ENCODE assay signal across 16 cellular contexts in genomic region chr9:95570646-95571045, GRCh38. TPM values are rescaled to one million over a fixed set of nuclear protein-coding genes. Genes with fewer than 3 reads are reported as not detected.
DNase-seq lines count a peak whose midpoint lies in the region; ATAC-seq lines count a peak whose summit lies in the region.
"Had no signal": no experiment of that assay in that cellular context is flagged by ENCODE, and none has a peak within 500 bp of the region (broad histone marks: within the 10 kb centered on the region; RNA-seq: fewer than 3 reads in every experiment).

No MANE protein-coding gene starts in this region.

- H4K12ac ChIP-seq in trophoblast cell (ENCODE audit: low read depth, low read length), result peak overlapping the region; percentile 54

- peaks cover 4% of the 10 kb centered on the region for H3K9me3 ChIP-seq in trophoblast cell (ENCODE audit: insufficient read depth, low read depth, low read length)
- H3K9me3 ChIP-seq: esophagus muscularis mucosa had no signal

- peak overlapping the region; percentile 72 for H2BK12ac ChIP-seq in trophoblast cell (ENCODE audit: low read length)

- H3K4me3 ChIP-seq in trophoblast cell (ENCODE audit: low read depth, low read length), result no peak overlapping the region

- H2BK120ac ChIP-seq in trophoblast cell (ENCODE audit: insufficient read depth, low read length, poor library complexity), result peak overlapping the region; percentile 81

- WGBS in trophoblast cell (ENCODE audit: extremely low coverage, insufficient coverage, insufficient read length), result no CpG with 5 or more reads among the region's 11 CpGs

- peak overlapping the region; percentile 75 for H4K8ac ChIP-seq in trophoblast cell (ENCODE audit: low read depth, low read length)

- H3K14ac ChIP-seq in trophoblast cell (ENCODE audit: low read length), result peak overlapping the region; percentile 75

- H3K27me3 ChIP-seq in trophoblast cell (ENCODE audit: insufficient read depth, low read length), result no peaks in the 10 kb centered on the region

- peak overlapping the region; percentile 90 for H2BK5ac ChIP-seq in trophoblast cell (ENCODE audit: low read depth, low read length, poor library complexity)

- H3K4me1 ChIP-seq in trophoblast cell (ENCODE audit: control insufficient read depth in 1 of 2, insufficient read depth in 2 of 2, low read length in 2 of 2), result peaks cover 16 to 21% of the 10 kb centered on the region in 2 experiments

- DNase-seq in GM03348 (ENCODE audit: low spot score), result peak; percentile 29
- DNase-seq in RPMI7951 (ENCODE audit: low read depth), result peak; percentile 56
- peak; percentile 76 for DNase-seq in dermis blood vessel endothelial cell
- peak in 1 of 2 donors; percentile 43 for DNase-seq in trophoblast cell
- no peak for DNase-seq in immature natural killer cell
- DNase-seq in effector memory CD8-positive, alpha-beta T cell, result no peak
- DNase-seq: activated CD4-positive, alpha-beta T cell treated with anti-CD3 and anti-CD28 coated beads, Interleukin-2, amount 50 U/mL, for 48 hours; activated gamma-delta T cell treated with Interleukin-2 at 50 U/mL for 16 hours; NCI-H1092; posterior cingulate gyrus; stimulated activated CD4-positive, alpha-beta T cell treated with anti-CD3 and anti-CD28 coated beads, Interleukin-1b, Interleukin-23, amount 100 ng/mL, for 48 hours had no signal

- H3K23ac ChIP-seq in trophoblast cell (ENCODE audit: low read length), result no peak overlapping the region

- peaks cover 17 to 19% of the 10 kb centered on the region in 2 donors for H3K4me1 Mint-ChIP-seq in immature natural killer cell
- H3K4me1 Mint-ChIP-seq in effector memory CD8-positive, alpha-beta T cell (ENCODE audit: low read depth in 2 of 2), result peaks cover 10 to 18% of the 10 kb centered on the region in 2 donors

- ATAC-seq in HG03469 (IDR thresholded peaks at IDR 0.05; ENCODE audit: unreplicated experiment) (no peak), HG02571 (IDR thresholded peaks at IDR 0.05; ENCODE audit: unreplicated experiment) (no peak)
- ATAC-seq in effector memory CD8-positive, alpha-beta T cell (replicated peaks), result no peak

- no peak overlapping the region for H3K27ac Mint-ChIP-seq in immature natural killer cell
- H3K27ac Mint-ChIP-seq in effector memory CD8-positive, alpha-beta T cell, result no peak overlapping the region
- H3K27ac Mint-ChIP-seq: memory B cell had no signal

- H2AFZ ChIP-seq in trophoblast cell (ENCODE audit: insufficient read depth, low read length, poor library complexity), result peak overlapping the region; percentile 50

- H3K9me3 Mint-ChIP-seq in immature natural killer cell, result peaks cover 0 to 3% (median 0%) of the 10 kb centered on the region in 6 donors
- no peaks in the 10 kb centered on the region for H3K9me3 Mint-ChIP-seq in effector memory CD8-positive, alpha-beta T cell
- H3K9me3 Mint-ChIP-seq: central memory CD8-positive, alpha-beta T cell had no signal

- peaks cover 0 to 17% (median 8%) of the 10 kb centered on the region in 3 donors for H3K27me3 Mint-ChIP-seq in immature natural killer cell (ENCODE audit: low read depth in 3 of 3)
- H3K27me3 Mint-ChIP-seq in effector memory CD8-positive, alpha-beta T cell, result peaks cover 0 to 46% of the 10 kb centered on the region in 2 donors

- peak overlapping the region; percentile 76 for H3K18ac ChIP-seq in trophoblast cell (ENCODE audit: low read length)

- H2AK5ac ChIP-seq in trophoblast cell (ENCODE audit: low read length), result peak overlapping the region; percentile 69

- H3K9ac ChIP-seq in trophoblast cell (ENCODE audit: low read length), result no peak overlapping the region

- H3K4me2 ChIP-seq in trophoblast cell (ENCODE audit: low read length), result peak overlapping the region; percentile 18

- H3K79me1 ChIP-seq in trophoblast cell (ENCODE audit: low read length), result peaks cover 28% of the 10 kb centered on the region

- peaks cover 2% of the 10 kb centered on the region for H3K79me2 ChIP-seq in trophoblast cell (ENCODE audit: control insufficient read depth, insufficient read depth, low read length, poor library complexity)

- H3K4ac ChIP-seq in trophoblast cell (ENCODE audit: low read depth, low read length), result peak overlapping the region; percentile 46

- peak overlapping the region; percentile 94 for H3K27ac ChIP-seq in trophoblast cell (ENCODE audit: low read depth, low read length)
- H3K27ac ChIP-seq: esophagus muscularis mucosa had no signal

- no peaks in the 10 kb centered on the region for H3K36me3 Mint-ChIP-seq in immature natural killer cell
- H3K36me3 Mint-ChIP-seq in effector memory CD8-positive, alpha-beta T cell (ENCODE audit: insufficient read depth), result peaks cover 3% of the 10 kb centered on the region
- H3K36me3 Mint-ChIP-seq: memory B cell had no signal

- H3K36me3 ChIP-seq in trophoblast cell (ENCODE audit: control insufficient read depth in 1 of 2, insufficient read depth in 2 of 2, low read length in 2 of 2), result no peaks in the 10 kb centered on the region
- H3K36me3 ChIP-seq: esophagus muscularis mucosa had no signal

- peak overlapping the region in 2 of 5 donors; percentile 31 to 39 for H3K4me3 Mint-ChIP-seq in immature natural killer cell
- H3K4me3 Mint-ChIP-seq in effector memory CD8-positive, alpha-beta T cell, result no peak overlapping the region
- H3K4me3 Mint-ChIP-seq: central memory CD8-positive, alpha-beta T cell; memory B cell had no signal

- H4K91ac ChIP-seq in trophoblast cell (ENCODE audit: low read depth, low read length), result peak overlapping the region; percentile 94

RNA-seq across cellular contexts. Expression of gene PTCH1, which starts 53.9 kb away (rescaled TPM):
- total RNA-seq in RPMI7951 (2014; rRNA removed; shearing (Covaris generic)), result 2.2 and 2.3 TPM in 2 replicates
- total RNA-seq in dermis blood vessel endothelial cell, result 3.4 and 6.9 TPM in 2 replicates
- polyA plus RNA-seq in trophoblast cell (2013), result 13.6 and 13.7 TPM in 2 replicates
- polyA plus RNA-seq in immature natural killer cell, result 10 to 100 TPM in 2 of 3 donors, 1 to 10 TPM in 1; 3.7 to 30.6 (median 16.1) TPM

Comparison
In these comparisons a context has a peak if more than half of its experiments do, and no peak if none do; other contexts are left out.
1. DNase-seq: peak in GM03348 (single experiment), RPMI7951 (single experiment) and dermis blood vessel endothelial cell (single experiment); none in immature natural killer cell (0 of 3) and effector memory CD8-positive, alpha-beta T cell (0 of 3).